ENCODE assay signal across 1 cellular context in the genomic region with DNA sequence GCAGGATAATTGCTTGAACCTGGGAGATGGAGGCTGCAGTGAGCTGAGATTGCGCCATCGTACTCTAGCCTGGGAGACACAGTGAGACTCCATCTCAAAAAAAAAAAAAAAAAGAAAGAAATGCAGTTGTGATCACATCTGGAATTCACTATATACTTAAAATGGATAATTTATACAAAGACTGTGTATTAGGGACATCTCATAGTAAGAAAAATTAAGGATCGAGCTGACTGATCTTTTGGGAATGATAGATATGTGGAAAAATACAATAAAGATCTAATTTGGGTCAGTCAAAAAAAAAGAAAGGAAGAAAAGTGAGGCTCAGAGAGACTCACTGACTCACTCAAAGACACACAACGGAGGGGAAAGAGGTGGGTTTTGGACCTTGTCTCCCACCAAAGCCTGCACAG.
TF ChIP-seq lines count a peak whose summit lies in the region.

No MANE protein-coding gene starts in this region.

TF ChIP-seq in HepG2, 621 proteins besides CTCF, POLR2A, EP300 and RAD21:
- TF ChIP-seq, protein P1, sequence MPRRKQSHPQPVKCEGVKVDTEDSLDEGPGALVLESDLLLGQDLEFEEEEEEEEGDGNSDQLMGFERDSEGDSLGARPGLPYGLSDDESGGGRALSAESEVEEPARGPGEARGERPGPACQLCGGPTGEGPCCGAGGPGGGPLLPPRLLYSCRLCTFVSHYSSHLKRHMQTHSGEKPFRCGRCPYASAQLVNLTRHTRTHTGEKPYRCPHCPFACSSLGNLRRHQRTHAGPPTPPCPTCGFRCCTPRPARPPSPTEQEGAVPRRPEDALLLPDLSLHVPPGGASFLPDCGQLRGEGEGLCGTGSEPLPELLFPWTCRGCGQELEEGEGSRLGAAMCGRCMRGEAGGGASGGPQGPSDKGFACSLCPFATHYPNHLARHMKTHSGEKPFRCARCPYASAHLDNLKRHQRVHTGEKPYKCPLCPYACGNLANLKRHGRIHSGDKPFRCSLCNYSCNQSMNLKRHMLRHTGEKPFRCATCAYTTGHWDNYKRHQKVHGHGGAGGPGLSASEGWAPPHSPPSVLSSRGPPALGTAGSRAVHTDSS (CRISPR knock-in tag; conservative IDR thresholded peaks at IDR 0.05): no peak
- no peak for TF ChIP-seq ZNF329 (CRISPR knock-in tag; IDR thresholded peaks at IDR 0.05; ENCODE audit: low read depth)
- TF ChIP-seq CEBPB (IDR thresholded peaks at IDR 0.05; ENCODE audit: borderline replicate concordance, low read depth, low read length): 0 out of 2 replicates have a peak, but pooled peaks have one; percentile 12
